1 cellular context compared by ENCODE assay signal in genomic region chr6:346389-347030, GRCh38.
A peak's percentile ranks its signal among the peaks of the same experiment; 100 is the strongest.
TF ChIP-seq lines count a peak whose summit lies in the region.

No MANE protein-coding gene starts in this region.

TF ChIP-seq in HEK293, 187 proteins besides CTCF, POLR2A, EP300 and RAD21 (continued from another document):
- TF ChIP-seq, protein P1, sequence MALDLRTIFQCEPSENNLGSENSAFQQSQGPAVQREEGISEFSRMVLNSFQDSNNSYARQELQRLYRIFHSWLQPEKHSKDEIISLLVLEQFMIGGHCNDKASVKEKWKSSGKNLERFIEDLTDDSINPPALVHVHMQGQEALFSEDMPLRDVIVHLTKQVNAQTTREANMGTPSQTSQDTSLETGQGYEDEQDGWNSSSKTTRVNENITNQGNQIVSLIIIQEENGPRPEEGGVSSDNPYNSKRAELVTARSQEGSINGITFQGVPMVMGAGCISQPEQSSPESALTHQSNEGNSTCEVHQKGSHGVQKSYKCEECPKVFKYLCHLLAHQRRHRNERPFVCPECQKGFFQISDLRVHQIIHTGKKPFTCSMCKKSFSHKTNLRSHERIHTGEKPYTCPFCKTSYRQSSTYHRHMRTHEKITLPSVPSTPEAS (tag by site-specific recombination; IDR thresholded peaks at IDR 0.05), result peak; percentile 46; the same call in 1 of the 2 replicates
- TF ChIP-seq ZNF692 (tag by site-specific recombination; IDR thresholded peaks at IDR 0.05) (peak; percentile 46; the same call in 1 of the 2 replicates), ZBTB49 (tag by site-specific recombination; IDR thresholded peaks at IDR 0.05; ENCODE audit: low read depth) (no peak), ZNF792 (tag by site-specific recombination; IDR thresholded peaks at IDR 0.05) (0 out of 2 replicates have a peak, but pooled peaks have one; percentile 25), OSR2 (tag by site-specific recombination; IDR thresholded peaks at IDR 0.05) (peak; percentile 92)
